Comparison of ENCODE assay signal across 11 cellular contexts in genomic region chr20:44993343-44993742, GRCh38. TPM values are rescaled to one million over a fixed set of nuclear protein-coding genes. Genes with fewer than 3 reads are reported as not detected.
A peak's percentile ranks its signal among the peaks of the same experiment; 100 is the strongest.
DNase-seq lines count a peak whose midpoint lies in the region; ATAC-seq and TF ChIP-seq lines count a peak whose summit lies in the region.
"Had no signal": no experiment of that assay in that cellular context is flagged by ENCODE, and none has a peak within 500 bp of the region (broad histone marks: within the 10 kb centered on the region; RNA-seq: fewer than 3 reads in every experiment).

No MANE protein-coding gene starts in this region.

- TF ChIP-seq EP300 in stomach (IDR thresholded peaks at IDR 0.05) = no peak

- H3K4me3 Mint-ChIP-seq in effector memory CD8-positive, alpha-beta T cell = peak overlapping the region; percentile 63 to 65

- DNase-seq in left ventricle myocardium inferior (no peak), Right ventricle myocardium inferior (ENCODE audit: missing footprints) (no peak), RKO (ENCODE audit: low spot score) (peak; percentile 85), stomach (no peak), posterior cingulate gyrus (no peak), HT-29 (ENCODE audit: low spot score) (no peak)
- no peak for DNase-seq in effector memory CD8-positive, alpha-beta T cell
- DNase-seq in stimulated activated CD4-positive, alpha-beta T cell treated with anti-CD3 and anti-CD28 coated beads, Interleukin-4, amount 100 ng/mL, for 1 hour = no peak
- DNase-seq: Caco-2, esophagus squamous epithelium had no signal

- no peaks in the 10 kb centered on the region for H3K9me3 ChIP-seq in left ventricle myocardium inferior (replicated peaks)
- no peaks in the 10 kb centered on the region for H3K9me3 ChIP-seq in stomach
- H3K9me3 ChIP-seq: Caco-2, esophagus squamous epithelium had no signal

- H3K27ac Mint-ChIP-seq in effector memory CD8-positive, alpha-beta T cell = peak overlapping the region; percentile 82

- peak overlapping the region; percentile 65 for H3K27ac ChIP-seq in left ventricle myocardium inferior (replicated peaks)
- peak overlapping the region in 3 of 5 donors; percentile 9 to 58 (median 52) for H3K27ac ChIP-seq in stomach

- intact Hi-C loops in left ventricle myocardium inferior (cut with micrococcal nuclease) = no loop called here
- intact Hi-C loops in Right ventricle myocardium inferior (cut with DNase I) = no loop called here
- intact Hi-C loops in stomach (cut with DNase I; ENCODE audit: low total_unique reads) = no loop called here
- intact Hi-C loops in posterior cingulate gyrus (cut with DNase I) = no loop called here

- WGBS in stomach, 5 donors = 83 to 94% (median 92%) methylated on average over 3 of the region's 3 CpGs

- H3K4me1 ChIP-seq in left ventricle myocardium inferior (peaks cover 44% of the 10 kb centered on the region), stomach (peaks cover 0 to 43% (median 16%) of the 10 kb centered on the region in 4 donors)
- H3K4me1 ChIP-seq: Caco-2 had no signal

- peak overlapping the region; percentile 20 for H3K4me3 ChIP-seq in left ventricle myocardium inferior
- H3K4me3 ChIP-seq in stomach = no peak overlapping the region
- H3K4me3 ChIP-seq: esophagus squamous epithelium had no signal

- TF ChIP-seq CTCF in left ventricle myocardium inferior (IDR thresholded peaks at IDR 0.05; ENCODE audit: borderline replicate concordance) = no peak
- TF ChIP-seq CTCF in stomach (IDR thresholded peaks at IDR 0.05) = no peak

- H3K36me3 ChIP-seq in left ventricle myocardium inferior = peaks cover 40% of the 10 kb centered on the region
- peaks cover 23 to 49% (median 42%) of the 10 kb centered on the region in 4 donors for H3K36me3 ChIP-seq in stomach

- no peaks in the 10 kb centered on the region for H3K27me3 ChIP-seq in left ventricle myocardium inferior (ENCODE audit: low read depth)
- H3K27me3 ChIP-seq in stomach = no peaks in the 10 kb centered on the region
- H3K27me3 ChIP-seq: esophagus squamous epithelium had no signal

- H3K36me3 Mint-ChIP-seq in effector memory CD8-positive, alpha-beta T cell (ENCODE audit: insufficient read depth) = peaks cover 66% of the 10 kb centered on the region

- ATAC-seq in Right ventricle myocardium inferior = no peak
- ATAC-seq in effector memory CD8-positive, alpha-beta T cell (replicated peaks) = peak; percentile 57

- TF ChIP-seq POLR2A in stomach (IDR thresholded peaks at IDR 0.05) = no peak

- H3K4me1 Mint-ChIP-seq in effector memory CD8-positive, alpha-beta T cell (ENCODE audit: low read depth in 2 of 2) = peaks cover 52 to 62% of the 10 kb centered on the region in 2 donors

- no peaks in the 10 kb centered on the region for H3K9me3 Mint-ChIP-seq in effector memory CD8-positive, alpha-beta T cell
- H3K9me3 Mint-ChIP-seq: IgD-negative memory B cell had no signal

- H3K27me3 Mint-ChIP-seq in effector memory CD8-positive, alpha-beta T cell = no peaks in the 10 kb centered on the region
- H3K27me3 Mint-ChIP-seq: IgD-negative memory B cell had no signal

RNA-seq across cellular contexts. Expression of gene STK4, which starts 27.0 kb away (rescaled TPM):
- total RNA-seq in left ventricle myocardium inferior (9.8 TPM), Right ventricle myocardium inferior (10.3 TPM), stomach (10 to 100 TPM; 16.5 to 49.6 (median 22.3) TPM)
- polyA plus RNA-seq in stomach = 1 to 10 TPM; 4.8 to 6.5 (median 6.4) TPM
- total RNA-seq in HT-29 (2014; rRNA removed; shearing (Covaris generic)) = 23.1 and 27.1 TPM in 2 replicates

RNA-seq across cellular contexts. Expression of gene TOMM34, which starts 33.1 kb away (rescaled TPM):
- total RNA-seq in left ventricle myocardium inferior (11.4 TPM), Right ventricle myocardium inferior (10.3 TPM), stomach (10 to 100 TPM in 1 of 5 donors, 1 to 10 TPM in 4; 1.7 to 11.6 (median 4.9) TPM)
- 10 to 100 TPM; 14.4 to 15.7 (median 15.4) TPM for polyA plus RNA-seq in stomach
- total RNA-seq in HT-29 (2014; rRNA removed; shearing (Covaris generic)) = 80.5 and 85.2 TPM in 2 replicates
